In genomic region chr20:7841967-7842301, GRCh38 we compare ENCODE assay signal across 11 cellular contexts.
A peak's percentile ranks its signal among the peaks of the same experiment; 100 is the strongest.
DNase-seq lines count a peak whose midpoint lies in the region; ATAC-seq, FAIRE-seq and TF ChIP-seq lines count a peak whose summit lies in the region.
"Had no signal": no experiment of that assay in that cellular context is flagged by ENCODE, and none has a peak within 500 bp of the region (broad histone marks: within the 10 kb centered on the region; RNA-seq: fewer than 3 reads in every experiment).

No MANE protein-coding gene starts in this region.

- no peak overlapping the region for H3K23ac ChIP-seq in mesenchymal stem cell (ENCODE audit: low read length in 2 of 2)

- no peak overlapping the region for H3K4me2 ChIP-seq in mesenchymal stem cell (ENCODE audit: low read length, poor library complexity, severe bottlenecking)

- H2BK12ac ChIP-seq in mesenchymal stem cell (ENCODE audit: low read length in 2 of 2) = no peak overlapping the region

- H2BK120ac ChIP-seq in mesenchymal stem cell (ENCODE audit: low read depth, low read length) = no peak overlapping the region

- no peak overlapping the region for H3K18ac ChIP-seq in mesenchymal stem cell (ENCODE audit: low read depth in 1 of 2, low read length in 2 of 2)

- H3K27ac ChIP-seq in mesenchymal stem cell (ENCODE audit: low read length, poor library complexity, severe bottlenecking) = no peak overlapping the region

- H3K36me3 ChIP-seq in mesenchymal stem cell (ENCODE audit: control insufficient read depth in 1 of 2, insufficient read depth in 2 of 2, low read depth in 1 of 2, low read length in 2 of 2) = no peaks in the 10 kb centered on the region

- no peaks in the 10 kb centered on the region for H3K79me1 ChIP-seq in mesenchymal stem cell (replicated peaks; ENCODE audit: low read length, poor library complexity, severe bottlenecking)

- H3K4me3 ChIP-seq in epithelial cell of proximal tubule (ENCODE audit: low read depth, low read length) (no peak overlapping the region), mesenchymal stem cell (ENCODE audit: insufficient read depth in 1 of 2, low read depth in 1 of 2, low read length in 2 of 2) (no peak overlapping the region)

- H2BK15ac ChIP-seq in mesenchymal stem cell (ENCODE audit: low read depth, poor library complexity, severe bottlenecking) = no peak overlapping the region

- H4K8ac ChIP-seq in mesenchymal stem cell (ENCODE audit: low read length) = no peak overlapping the region

- no peak overlapping the region for H2AFZ ChIP-seq in mesenchymal stem cell (ENCODE audit: low read depth, low read length)

- H4K91ac ChIP-seq in mesenchymal stem cell (ENCODE audit: low read length) = no peak overlapping the region

- 11% methylated on average over 2 of the region's 2 CpGs for WGBS in mesenchymal stem cell

- H2BK5ac ChIP-seq in mesenchymal stem cell (ENCODE audit: low read depth, low read length, poor library complexity, severe bottlenecking) = no peak overlapping the region

- H3K4me1 ChIP-seq in mesenchymal stem cell (ENCODE audit: control insufficient read depth, insufficient read depth, low read depth, low read length) = peaks cover 3% of the 10 kb centered on the region

- H3K9ac ChIP-seq in mesenchymal stem cell (ENCODE audit: low read length) = peak overlapping the region; percentile 81

- no peak overlapping the region for H3K14ac ChIP-seq in mesenchymal stem cell (ENCODE audit: low read length in 2 of 2)

- no peak overlapping the region for H3K4ac ChIP-seq in mesenchymal stem cell (ENCODE audit: low read depth in 1 of 2, low read length in 2 of 2)

- ATAC-seq in GM21367 (IDR thresholded peaks at IDR 0.05; ENCODE audit: unreplicated experiment) = no peak
- ATAC-seq: natural killer cell treated with Interleukin-12 subunit alpha and Interleukin-12 subunit beta and Interleukin-15 and Interleukin-18, amount 100 ng/mL, for 72 hours had no signal

- TF ChIP-seq CTCF in epithelial cell of proximal tubule (conservative IDR thresholded peaks at IDR 0.05; ENCODE audit: low read depth, low read length) = no peak
- no peak for TF ChIP-seq CTCF in D721Med (IDR thresholded peaks at IDR 0.05; ENCODE audit: insufficient read depth, missing control alignments)

- FAIRE-seq in D721Med (lab: Jason Lieb, UNC) = no peak

- no peaks in the 10 kb centered on the region for H3K9me3 ChIP-seq in mesenchymal stem cell (ENCODE audit: control insufficient read depth, low read length)

- H3K27me3 ChIP-seq in mesenchymal stem cell (ENCODE audit: control insufficient read depth in 1 of 2, insufficient read depth in 1 of 2, low read length in 2 of 2) = no peaks in the 10 kb centered on the region

- peak; percentile 67 for DNase-seq in AG08396 (ENCODE audit: low spot score)
- peak; percentile 17 for DNase-seq in NCI-H69 (lab: John Stamatoyannopoulos, UW)
- DNase-seq in epithelial cell of proximal tubule (ENCODE audit: low read depth) = peak; percentile 82
- peak; percentile 78 for DNase-seq in mesenchymal stem cell
- DNase-seq in SKM-1 (lab: John Stamatoyannopoulos, UW; ENCODE audit: unreplicated experiment) = no peak
- DNase-seq in NCI-H2107 treated with DMSO at 0.1 percent for 48 hours (lab: John Stamatoyannopoulos, UW; ENCODE audit: unreplicated experiment) = no peak
- no peak for DNase-seq in D721Med (ENCODE audit: insufficient read length, low spot score)
- DNase-seq: effector CD4-positive, alpha-beta T cell; SHP77 treated with DMSO at 0.1 percent for 48 hours had no signal

- no peak overlapping the region for H2AK5ac ChIP-seq in mesenchymal stem cell (ENCODE audit: low read length, severe bottlenecking)

Comparison
In these comparisons a context has a peak if more than half of its experiments do, and no peak if none do; other contexts are left out.
1. DNase-seq: peak in AG08396 (single experiment), NCI-H69 (single experiment), epithelial cell of proximal tubule (single experiment) and mesenchymal stem cell (single experiment); none in SKM-1 (single experiment), NCI-H2107 treated with DMSO at 0.1 percent for 48 hours (single experiment) and D721Med (single experiment).